In genomic region chr7:126988022-126988421, GRCh38 we compare ENCODE assay signal across 6 cellular contexts.
"Had no signal": no experiment of that assay in that cellular context is flagged by ENCODE, and none has a peak within 500 bp of the region (broad histone marks: within the 10 kb centered on the region; RNA-seq: fewer than 3 reads in every experiment).

No MANE protein-coding gene starts in this region.

- H3K4me2 ChIP-seq: KMS-11 had no signal

- H3K4me3 ChIP-seq: K562 had no signal

- H3K27ac ChIP-seq: HL-60, KMS-11 had no signal

- H3K9ac ChIP-seq: KMS-11 had no signal

- DNase-seq: IMR-90, KBM-7, KG1 had no signal
